In genomic region chr5:175796536-175797499, GRCh38 we compare ENCODE assay signal across 8 cellular contexts.
DNase-seq lines count a peak whose midpoint lies in the region; ATAC-seq, FAIRE-seq and TF ChIP-seq lines count a peak whose summit lies in the region.

No MANE protein-coding gene starts in this region.

- TF ChIP-seq CTCF in RWPE2 (IDR thresholded peaks at IDR 0.05; ENCODE audit: poor library complexity, severe bottlenecking) (no peak), pancreas (IDR thresholded peaks at IDR 0.05) (no peak), tibial nerve (IDR thresholded peaks at IDR 0.05) (no peak)

- H3K27me3 Mint-ChIP-seq in activated naive CD4-positive, alpha-beta T cell treated with anti-CD3 and anti-CD28 coated beads for 36 hours (ENCODE audit: low read depth), result peaks cover 64% of the 10 kb centered on the region

- no peak for TF ChIP-seq POLR2A in tibial nerve (IDR thresholded peaks at IDR 0.05)

- intact Hi-C loops in activated naive CD4-positive, alpha-beta T cell treated with anti-CD3 and anti-CD28 coated beads for 36 hours (cut with micrococcal nuclease), result loop anchor here (1.0 to 2.0 kb wide), 3 partner anchors 24 to 320 kb away; partner anchors contain the start of gene CPLX2
- intact Hi-C loops in pancreas (cut with DNase I), result no loop called here

- H3K27me3 ChIP-seq in RWPE2 (ENCODE audit: insufficient read depth, poor library complexity, severe bottlenecking) (peaks cover 42% of the 10 kb centered on the region), pancreas (peaks cover 0 to 26% (median 0%) of the 10 kb centered on the region in 4 donors), tibial nerve (peaks cover 0 to 54% of the 10 kb centered on the region in 2 donors)

- peaks cover 8% of the 10 kb centered on the region for H3K4me1 Mint-ChIP-seq in activated naive CD4-positive, alpha-beta T cell treated with anti-CD3 and anti-CD28 coated beads for 36 hours (ENCODE audit: low read depth)

- DNase-seq in 8988T (peak; percentile 66), RWPE2 (ENCODE audit: low spot score) (peak; percentile 93), globus pallidus (ENCODE audit: low spot score) (peak; percentile 50), pancreas (peak; percentile 66 to 92 (median 77)), tibial nerve (ENCODE audit: low spot score in 2 of 2) (peak; percentile 30 to 40)
- peak; percentile 90 for DNase-seq in activated naive CD4-positive, alpha-beta T cell treated with anti-CD3 and anti-CD28 coated beads for 36 hours

- no peak overlapping the region for H3K27ac Mint-ChIP-seq in activated naive CD4-positive, alpha-beta T cell treated with anti-CD3 and anti-CD28 coated beads for 36 hours

- peaks cover 3% of the 10 kb centered on the region for H3K4me1 ChIP-seq in RWPE2 (ENCODE audit: insufficient read depth, poor library complexity, severe bottlenecking)
- H3K4me1 ChIP-seq in pancreas, result peaks cover 0 to 9% (median 5%) of the 10 kb centered on the region in 3 donors
- peaks cover 0 to 10% (median 3%) of the 10 kb centered on the region in 4 donors for H3K4me1 ChIP-seq in tibial nerve

- H3K4me3 Mint-ChIP-seq in activated naive CD4-positive, alpha-beta T cell treated with anti-CD3 and anti-CD28 coated beads for 36 hours, result no peak overlapping the region

- CTCF ChIA-PET in activated naive CD4-positive, alpha-beta T cell treated with anti-CD3 and anti-CD28 coated beads for 36 hours (lab: Charles Lee), result interaction anchor here (0.9 to 1.2 kb wide), 3 partner anchors 66 to 116 kb away, joined by 3 to 5 read pairs (median 4); no protein-coding TSS in a partner anchor

- H3K27ac ChIP-seq in RWPE2 (ENCODE audit: poor library complexity, severe bottlenecking), result no peak overlapping the region
- peak overlapping the region in 2 of 4 donors; percentile 5 to 31 for H3K27ac ChIP-seq in pancreas
- no peak overlapping the region for H3K27ac ChIP-seq in tibial nerve

- no peaks in the 10 kb centered on the region for H3K9me3 ChIP-seq in RWPE2 (ENCODE audit: severe bottlenecking)
- no peaks in the 10 kb centered on the region for H3K9me3 ChIP-seq in pancreas
- H3K9me3 ChIP-seq in tibial nerve, result peaks cover 0 to 26% (median 0%) of the 10 kb centered on the region in 4 donors

- H3K36me3 ChIP-seq in RWPE2 (ENCODE audit: low read depth) (no peaks in the 10 kb centered on the region), pancreas (no peaks in the 10 kb centered on the region), tibial nerve (no peaks in the 10 kb centered on the region)

- ATAC-seq in GM18511 (IDR thresholded peaks at IDR 0.05; ENCODE audit: unreplicated experiment), result peak; percentile 86
- ATAC-seq in HG03565 (IDR thresholded peaks at IDR 0.05; ENCODE audit: unreplicated experiment), result peak; percentile 79
- ATAC-seq in RWPE2 (ENCODE audit: low read depth), result peak; percentile 94
- ATAC-seq in pancreas, result peak; percentile 97 to 100 (median 99)

- H3K9me3 Mint-ChIP-seq in activated naive CD4-positive, alpha-beta T cell treated with anti-CD3 and anti-CD28 coated beads for 36 hours, result no peaks in the 10 kb centered on the region

- H3K36me3 Mint-ChIP-seq in activated naive CD4-positive, alpha-beta T cell treated with anti-CD3 and anti-CD28 coated beads for 36 hours (ENCODE audit: low read depth), result no peaks in the 10 kb centered on the region

- no peak for FAIRE-seq in pancreas (lab: Jason Lieb, UNC)

- H3K4me3 ChIP-seq in RWPE2 (ENCODE audit: severe bottlenecking) (peak overlapping the region; percentile 6), pancreas (peak overlapping the region in 1 of 4 donors; percentile 37), tibial nerve (no peak overlapping the region)

- TF ChIP-seq EP300 in tibial nerve (IDR thresholded peaks at IDR 0.05), result peak in 1 of 2 donors; percentile 27

- 3% methylated on average over 76 to 108 of the region's 108 CpGs for WGBS in pancreas, 2 donors
- 2 to 3% methylated on average over 52 to 85 of the region's 108 CpGs for WGBS in tibial nerve, 2 donors

Comparison
In these comparisons a context has a peak if more than half of its experiments do, and no peak if none do; other contexts are left out.
1. DNase-seq: peak in every context shown above with its lines; median percentile 93 in RWPE2; 90 in activated naive CD4-positive, alpha-beta T cell treated with anti-CD3 and anti-CD28 coated beads for 36 hours; 77 in pancreas; 66 in 8988T; 50 in globus pallidus; 35 in tibial nerve.